10 cellular contexts compared by ENCODE assay signal in the genomic region with DNA sequence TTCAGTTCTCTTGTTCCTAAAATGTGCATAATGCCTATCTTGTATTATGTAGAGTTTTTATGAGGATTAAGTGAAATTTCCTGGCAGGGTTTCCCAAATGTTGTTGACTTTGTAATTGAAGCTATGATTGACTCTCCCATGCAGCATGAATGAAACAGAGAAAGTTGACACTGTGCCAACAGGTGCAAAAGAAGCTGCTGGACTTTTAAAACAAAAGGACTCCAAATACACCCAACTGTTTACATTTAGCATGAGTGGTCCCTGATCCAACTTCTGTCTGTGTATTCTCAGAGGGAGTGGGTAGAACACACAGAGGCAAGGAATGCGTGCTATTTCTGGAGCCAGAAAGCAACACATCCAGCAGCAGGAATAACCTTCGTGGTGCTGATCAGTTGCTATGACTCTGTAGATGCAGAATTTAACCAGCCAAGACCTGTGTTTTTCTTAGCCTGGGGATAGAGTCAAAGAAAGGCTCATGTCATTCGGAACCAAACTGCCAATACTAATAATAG. TPM values are rescaled to one million over a fixed set of nuclear protein-coding genes. Genes with fewer than 3 reads are reported as not detected.
A peak's percentile ranks its signal among the peaks of the same experiment; 100 is the strongest.
DNase-seq lines count a peak whose midpoint lies in the region; ATAC-seq and TF ChIP-seq lines count a peak whose summit lies in the region.
"Had no signal": no experiment of that assay in that cellular context is flagged by ENCODE, and none has a peak within 500 bp of the region (broad histone marks: within the 10 kb centered on the region; RNA-seq: fewer than 3 reads in every experiment).

No MANE protein-coding gene starts in this region.

- no peak for TF ChIP-seq CTCF in esophagus muscularis mucosa (IDR thresholded peaks at IDR 0.05)
- no peak for TF ChIP-seq CTCF in GM10266 (IDR thresholded peaks at IDR 0.05; ENCODE audit: control insufficient read depth, insufficient read depth, low read depth, missing control alignments)

- 42% methylated on average over 2 of the region's 3 CpGs for WGBS in esophagus muscularis mucosa

- intact Hi-C loops in esophagus muscularis mucosa (cut with DNase I) (no loop called here), sciatic nerve (cut with DNase I) (no loop called here)

- peak overlapping the region; percentile 74 to 81 (median 77) for H3K27ac ChIP-seq in esophagus muscularis mucosa (replicated peaks in 1 of 4)
- H3K27ac ChIP-seq: adrenal gland had no signal

- ATAC-seq in sciatic nerve (peak; percentile 52), HG03520 (IDR thresholded peaks at IDR 0.05; ENCODE audit: unreplicated experiment) (no peak)

- H3K4me3 ChIP-seq in esophagus muscularis mucosa, result no peak overlapping the region
- H3K4me3 ChIP-seq: adrenal gland had no signal

- no peaks in the 10 kb centered on the region for H3K9me3 ChIP-seq in esophagus muscularis mucosa
- H3K9me3 ChIP-seq: adrenal gland had no signal

- peaks cover 10 to 22% (median 20%) of the 10 kb centered on the region in 4 donors for H3K4me1 ChIP-seq in esophagus muscularis mucosa
- H3K4me1 ChIP-seq: adrenal gland had no signal

- DNase-seq in HEK293T (ENCODE audit: extremely low spot score) (no peak), NCI-H345 treated with DMSO at 0.1 percent for 48 hours (lab: John Stamatoyannopoulos, UW; ENCODE audit: unreplicated experiment) (peak; percentile 89), esophagus muscularis mucosa (ENCODE audit: extremely low spot score) (peak; percentile 55), sciatic nerve (ENCODE audit: low spot score) (no peak), erythroblast (lab: John Stamatoyannopoulos, UW) (no peak), GM10266 (ENCODE audit: extremely low spot score) (no peak)
- no peak for DNase-seq in activated CD8-positive, alpha-beta memory T cell treated with anti-CD3 and anti-CD28 coated beads for 24 hours
- DNase-seq: adrenal gland, MV-4-11 had no signal

- CTCF ChIA-PET in HEK293T (lab: Yijun Ruan, JAX), result interaction anchor here (0.6 kb wide), 1 partner anchor 51 kb away, joined by 3 read pairs; no protein-coding TSS in a partner anchor

- POLR2A ChIA-PET in HEK293T (lab: Yijun Ruan, JAX), result no interaction called here

- no peaks in the 10 kb centered on the region for H3K36me3 ChIP-seq in esophagus muscularis mucosa
- H3K36me3 ChIP-seq: adrenal gland had no signal

- no peak for TF ChIP-seq POLR2A in esophagus muscularis mucosa (IDR thresholded peaks at IDR 0.05; ENCODE audit: low read depth)
- TF ChIP-seq POLR2A in erythroblast (IDR thresholded peaks at IDR 0.05; ENCODE audit: low read length), result no peak

- TF ChIP-seq EP300 in esophagus muscularis mucosa (IDR thresholded peaks at IDR 0.05), result no peak

- no peaks in the 10 kb centered on the region for H3K27me3 ChIP-seq in esophagus muscularis mucosa
- H3K27me3 ChIP-seq: adrenal gland had no signal

TF ChIP-seq in HEK293T, 16 proteins besides CTCF, POLR2A, EP300 and RAD21:
- peak; percentile 91 for TF ChIP-seq FOXA1 (IDR thresholded peaks at IDR 0.05)
- peak; percentile 57; the same call in 1 of the 2 replicates for TF ChIP-seq CTBP1 (IDR thresholded peaks at IDR 0.05; ENCODE audit: borderline replicate concordance)
- peak; percentile 97 for TF ChIP-seq PKNOX1 (IDR thresholded peaks at IDR 0.05)
- no peak for TF ChIP-seq FOXK2 (IDR thresholded peaks at IDR 0.05)

RNA-seq across cellular contexts. Expression of gene RBM20, which starts 14.4 kb away (rescaled TPM):
- total RNA-seq in esophagus muscularis mucosa, result 1 to 10 TPM; 5.3 to 7.7 (median 5.8) TPM
- total RNA-seq in sciatic nerve, result 0.67 TPM

Comparison
In these comparisons a context has a peak if more than half of its experiments do, and no peak if none do; other contexts are left out.
1. DNase-seq: peak in NCI-H345 treated with DMSO at 0.1 percent for 48 hours (single experiment) and esophagus muscularis mucosa (single experiment); none in HEK293T (single experiment), sciatic nerve (single experiment), erythroblast (0 of 2), activated CD8-positive, alpha-beta memory T cell treated with anti-CD3 and anti-CD28 coated beads for 24 hours (single experiment) and GM10266 (single experiment).